25 cellular contexts compared by ENCODE assay signal in the genomic region with DNA sequence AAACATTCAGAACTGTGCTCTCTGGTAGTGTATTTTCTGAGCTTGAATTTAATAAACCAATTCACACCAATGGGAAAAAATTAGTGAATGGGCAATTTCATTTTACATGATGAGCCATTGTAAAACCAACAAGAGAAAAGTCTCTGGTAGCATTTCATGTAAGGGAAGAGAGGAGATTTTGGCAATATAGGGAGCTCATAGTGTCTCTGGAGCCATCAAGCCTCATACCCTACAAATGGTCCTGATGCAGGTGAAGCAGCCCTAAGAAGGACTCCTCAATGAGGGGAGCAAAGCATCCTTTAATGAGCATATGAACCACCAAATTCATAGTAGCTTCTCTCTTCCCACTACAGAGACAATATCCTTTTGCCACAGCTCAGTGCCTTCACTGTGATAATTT.
"Had no signal": no experiment of that assay in that cellular context is flagged by ENCODE, and none has a peak within 500 bp of the region (broad histone marks: within the 10 kb centered on the region; RNA-seq: fewer than 3 reads in every experiment).

No MANE protein-coding gene starts in this region.

- H3K9me3 Mint-ChIP-seq: dendritic cell treated with granulocyte-macrophage colony-stimulating factor and Interleukin-4, amounts not matched to agents 40 ng/mL and 50 ng/mL, for 4 days; neural crest cell had no signal

- ATAC-seq: activated naive CD4-positive, alpha-beta T cell treated with anti-CD3 and anti-CD28 coated beads, Interleukin-2, amount 50 U/mL, for 72 hours; activated T-cell treated with anti-CD3 and anti-CD28 coated beads, Interleukin-2, amount 50 U/mL, for 72 hours; left colon; psoas muscle had no signal

- H3K79me2 ChIP-seq: parathyroid adenoma had no signal

- H3K9ac ChIP-seq: parathyroid adenoma had no signal

- H3K27me3 ChIP-seq: breast epithelium, esophagus muscularis mucosa, testis, transverse colon had no signal

- H3K4me3 Mint-ChIP-seq: activated T-cell treated with anti-CD3 and anti-CD28 coated beads, Interleukin-2, amount 50 U/mL, for 72 hours; central memory CD8-positive, alpha-beta T cell; dendritic cell treated with granulocyte-macrophage colony-stimulating factor and Interleukin-4, amounts not matched to agents 40 ng/mL and 50 ng/mL, for 4 days; mesothelial cell of epicardium; naive B cell; neural crest cell had no signal

- H3K36me3 Mint-ChIP-seq: mesothelial cell of epicardium, naive B cell had no signal

- H3K36me3 ChIP-seq: breast epithelium, esophagus muscularis mucosa, transverse colon had no signal

- H3K4me3 ChIP-seq: breast epithelium, esophagus muscularis mucosa, psoas muscle, testis, transverse colon had no signal

- H3K4me1 ChIP-seq: breast epithelium, esophagus muscularis mucosa, parathyroid adenoma, psoas muscle, testis, transverse colon had no signal

- H3K27ac ChIP-seq: breast epithelium, esophagus muscularis mucosa, parathyroid adenoma, psoas muscle, testis, transverse colon had no signal

- H3K9me3 ChIP-seq: breast epithelium, esophagus muscularis mucosa, psoas muscle, testis, transverse colon had no signal

- DNase-seq: activated CD4-positive, alpha-beta T cell treated with anti-CD3 and anti-CD28 coated beads for 4 hours; activated CD4-positive, alpha-beta T cell treated with anti-CD3 and anti-CD28 coated beads, Interleukin-2, amount 50 U/mL, for 4 hours; activated naive CD4-positive, alpha-beta T cell; activated T-cell treated with anti-CD3 and anti-CD28 coated beads for 4 hours; activated T-cell treated with anti-CD3 and anti-CD28 coated beads, Interleukin-2, amount 50 U/mL, for 72 hours; glutamatergic neuron; left colon; mammary epithelial cell; naive B cell; occipital lobe; psoas muscle; stimulated activated CD4-positive, alpha-beta T cell treated with anti-CD3 and anti-CD28 coated beads, Interleukin-15, amount 100 ng/mL, for 24 hours; stimulated activated CD4-positive, alpha-beta T cell treated with anti-CD3 and anti-CD28 coated beads, Interleukin-2, amount 100 ng/mL, for 24 hours; stimulated activated naive CD4-positive, alpha-beta T cell treated with Interleukin-2 at 50 U/mL for 16 hours; T-helper 2 cell; testis; transverse colon had no signal

- H3K4me1 Mint-ChIP-seq: central memory CD8-positive, alpha-beta T cell; naive B cell; neural crest cell had no signal

- H2AFZ ChIP-seq: parathyroid adenoma had no signal

- H3K27me3 Mint-ChIP-seq: central memory CD8-positive, alpha-beta T cell; dendritic cell treated with granulocyte-macrophage colony-stimulating factor and Interleukin-4, amounts not matched to agents 40 ng/mL and 50 ng/mL, for 4 days; naive B cell had no signal

- H3K27ac Mint-ChIP-seq: activated naive CD4-positive, alpha-beta T cell treated with anti-CD3 and anti-CD28 coated beads, Interleukin-2, amount 50 U/mL, for 72 hours; activated T-cell treated with anti-CD3 and anti-CD28 coated beads, Interleukin-2, amount 50 U/mL, for 72 hours; dendritic cell treated with granulocyte-macrophage colony-stimulating factor and Interleukin-4, amounts not matched to agents 40 ng/mL and 50 ng/mL, for 4 days; naive B cell had no signal
